7 cellular contexts compared by ENCODE assay signal in genomic region chr18:10626607-10627213, GRCh38.
DNase-seq lines count a peak whose midpoint lies in the region; ATAC-seq, FAIRE-seq and TF ChIP-seq lines count a peak whose summit lies in the region.
"Not testable (repeated sequence)": the region's sequence is repeated elsewhere in the genome, so short reads cannot be mapped to it uniquely, and the experiment has no call there.

No MANE protein-coding gene starts in this region.

- peaks cover 11% of the 10 kb centered on the region for H3K27me3 Mint-ChIP-seq in activated CD4-positive, alpha-beta T cell treated with anti-CD3 and anti-CD28 coated beads, Interleukin-2, amount 10 ng/mL, durations not matched to agents 24 days and 14 days

- H3K79me2 ChIP-seq in OCI-LY7 (ENCODE audit: insufficient read depth, low read depth, low read length); SU-DHL-6 (ENCODE audit: insufficient read depth, low read length): not testable (repeated sequence)

- H3F3A ChIP-seq in SU-DHL-6 (ENCODE audit: insufficient read depth) = not testable (repeated sequence)

- H3K4me1 ChIP-seq in OCI-LY7 (ENCODE audit: insufficient read depth, low read length, poor library complexity, severe bottlenecking) (peaks cover 43% of the 10 kb centered on the region), neutrophil (ENCODE audit: control insufficient read depth in 1 of 2, insufficient read depth in 1 of 2, low read depth in 1 of 2, low read length in 1 of 2) (peaks cover 33 to 42% of the 10 kb centered on the region in 2 experiments)

- peak overlapping the region; percentile 50 for H3K4me3 ChIP-seq in OCI-LY7 (ENCODE audit: low read depth, low read length, poor library complexity, severe bottlenecking)
- not testable (repeated sequence) for H3K4me3 ChIP-seq in SU-DHL-6 (ENCODE audit: insufficient read depth, low read length, poor library complexity, severe bottlenecking)
- peak overlapping the region in 1 of 2 experiments; percentile 24 for H3K4me3 ChIP-seq in neutrophil (ENCODE audit: low read depth in 1 of 2, low read length in 1 of 2)

- not testable (repeated sequence) for H3K9me2 ChIP-seq in OCI-LY7 (ENCODE audit: insufficient read depth, low read length); SU-DHL-6 (replicated peaks; ENCODE audit: insufficient read depth, low read length)

- not testable (repeated sequence) for BruUV-seq in OCI-LY7 (replicated peaks; lab: Mats Ljungman, UMichigan)

- H3K4me2 ChIP-seq in OCI-LY7 (ENCODE audit: low read length) = peak overlapping the region; percentile 69
- H3K4me2 ChIP-seq in SU-DHL-6 (ENCODE audit: low read depth, low read length, poor library complexity, severe bottlenecking) = peak overlapping the region; percentile 20

- not testable (repeated sequence) for H3K27ac Mint-ChIP-seq in activated CD4-positive, alpha-beta T cell treated with anti-CD3 and anti-CD28 coated beads, Interleukin-2, amount 10 ng/mL, durations not matched to agents 24 days and 14 days

- ATAC-seq in esophagus mucosa = peak; percentile 85

- peak overlapping the region; percentile 91; the same call in 1 of the 2 replicates for H2AFZ ChIP-seq in OCI-LY7 (ENCODE audit: low read length)
- H2AFZ ChIP-seq in SU-DHL-6 (ENCODE audit: low read depth, low read length, severe bottlenecking) = not testable (repeated sequence)

- TF ChIP-seq CTCF in OCI-LY7 (conservative IDR thresholded peaks at IDR 0.05; ENCODE audit: low read length); SU-DHL-6 (IDR thresholded peaks at IDR 0.05; ENCODE audit: insufficient read depth, low read length, poor library complexity, severe bottlenecking); neutrophil (IDR thresholded peaks at IDR 0.05): not testable (repeated sequence)

- DNase-seq in DMS53 (lab: John Stamatoyannopoulos, UW) = peak; percentile 25
- not testable (repeated sequence) for DNase-seq in GM12891 (ENCODE audit: insufficient read length, low spot score)
- DNase-seq in OCI-LY7 (ENCODE audit: low spot score) = peak; percentile 2
- DNase-seq in activated CD4-positive, alpha-beta T cell treated with anti-CD3 and anti-CD28 coated beads, Interleukin-2, amount 10 ng/mL, durations not matched to agents 24 days and 14 days = peak; percentile 18

- H3K27me3 ChIP-seq in SU-DHL-6 (ENCODE audit: low read length); neutrophil: not testable (repeated sequence)

- H3K9me3 Mint-ChIP-seq in activated CD4-positive, alpha-beta T cell treated with anti-CD3 and anti-CD28 coated beads, Interleukin-2, amount 10 ng/mL, durations not matched to agents 24 days and 14 days = not testable (repeated sequence)

- not testable (repeated sequence) for H4K20me1 ChIP-seq in OCI-LY7 (ENCODE audit: insufficient read depth, low read length); SU-DHL-6 (ENCODE audit: low read depth, low read length)

- not testable (repeated sequence) for H3K36me3 ChIP-seq in OCI-LY7 (ENCODE audit: insufficient read depth, low read length); SU-DHL-6 (ENCODE audit: low read length); neutrophil

- H3K4me1 Mint-ChIP-seq in activated CD4-positive, alpha-beta T cell treated with anti-CD3 and anti-CD28 coated beads, Interleukin-2, amount 10 ng/mL, durations not matched to agents 24 days and 14 days = not testable (repeated sequence)

- intact Hi-C loops in OCI-LY7 (cut with micrococcal nuclease; ENCODE audit: unreplicated experiment); activated CD4-positive, alpha-beta T cell treated with anti-CD3 and anti-CD28 coated beads, Interleukin-2, amount 10 ng/mL, durations not matched to agents 24 days and 14 days (cut with micrococcal nuclease): not testable (repeated sequence)

- H3K9me3 ChIP-seq in OCI-LY7 (ENCODE audit: low read length); SU-DHL-6 (ENCODE audit: insufficient read depth, low read length); neutrophil: not testable (repeated sequence)

- not testable (repeated sequence) for H3K4me3 Mint-ChIP-seq in activated CD4-positive, alpha-beta T cell treated with anti-CD3 and anti-CD28 coated beads, Interleukin-2, amount 10 ng/mL, durations not matched to agents 24 days and 14 days

- not testable (repeated sequence) for TF ChIP-seq POLR2A in GM12891 (IDR thresholded peaks at IDR 0.05; ENCODE audit: low read depth, low read length)

- H3K27ac ChIP-seq in OCI-LY7 (ENCODE audit: low read depth, low read length, poor library complexity, severe bottlenecking); SU-DHL-6 (ENCODE audit: low read depth, low read length): not testable (repeated sequence)
- peak overlapping the region; percentile 79 for H3K27ac ChIP-seq in neutrophil

- H3K36me3 Mint-ChIP-seq in activated CD4-positive, alpha-beta T cell treated with anti-CD3 and anti-CD28 coated beads, Interleukin-2, amount 10 ng/mL, durations not matched to agents 24 days and 14 days (ENCODE audit: low read depth) = not testable (repeated sequence)

- POLR2A ChIA-PET in OCI-LY7 (lab: Charles Lee) = interaction anchor here (0.7 kb wide), 1 partner anchor 1872 kb away, joined by 3 read pairs; no protein-coding TSS in a partner anchor

- not testable (repeated sequence) for H3K9ac ChIP-seq in SU-DHL-6 (ENCODE audit: low read length)

- peak; percentile 63 for FAIRE-seq in GM12891 (lab: Jason Lieb, UNC)

- CTCF ChIA-PET in OCI-LY7 (lab: Charles Lee; ENCODE audit: unreplicated experiment) = not testable (repeated sequence)
